1 cellular context compared by ENCODE assay signal in genomic region chr2:234691968-234692955, GRCh38.
TF ChIP-seq lines count a peak whose summit lies in the region.

No MANE protein-coding gene starts in this region.

TF ChIP-seq in HepG2, 621 proteins besides CTCF, POLR2A, EP300 and RAD21 (continued from another document and continues in another):
- TF ChIP-seq PRDM4 (CRISPR knock-in tag; IDR thresholded peaks at IDR 0.05; ENCODE audit: borderline replicate concordance): no peak
- TF ChIP-seq ZNF790 (CRISPR knock-in tag; IDR thresholded peaks at IDR 0.05; ENCODE audit: borderline replicate concordance): no peak
- TF ChIP-seq TRAFD1 (CRISPR knock-in tag; IDR thresholded peaks at IDR 0.05; ENCODE audit: borderline replicate concordance): no peak
- TF ChIP-seq, protein P1, sequence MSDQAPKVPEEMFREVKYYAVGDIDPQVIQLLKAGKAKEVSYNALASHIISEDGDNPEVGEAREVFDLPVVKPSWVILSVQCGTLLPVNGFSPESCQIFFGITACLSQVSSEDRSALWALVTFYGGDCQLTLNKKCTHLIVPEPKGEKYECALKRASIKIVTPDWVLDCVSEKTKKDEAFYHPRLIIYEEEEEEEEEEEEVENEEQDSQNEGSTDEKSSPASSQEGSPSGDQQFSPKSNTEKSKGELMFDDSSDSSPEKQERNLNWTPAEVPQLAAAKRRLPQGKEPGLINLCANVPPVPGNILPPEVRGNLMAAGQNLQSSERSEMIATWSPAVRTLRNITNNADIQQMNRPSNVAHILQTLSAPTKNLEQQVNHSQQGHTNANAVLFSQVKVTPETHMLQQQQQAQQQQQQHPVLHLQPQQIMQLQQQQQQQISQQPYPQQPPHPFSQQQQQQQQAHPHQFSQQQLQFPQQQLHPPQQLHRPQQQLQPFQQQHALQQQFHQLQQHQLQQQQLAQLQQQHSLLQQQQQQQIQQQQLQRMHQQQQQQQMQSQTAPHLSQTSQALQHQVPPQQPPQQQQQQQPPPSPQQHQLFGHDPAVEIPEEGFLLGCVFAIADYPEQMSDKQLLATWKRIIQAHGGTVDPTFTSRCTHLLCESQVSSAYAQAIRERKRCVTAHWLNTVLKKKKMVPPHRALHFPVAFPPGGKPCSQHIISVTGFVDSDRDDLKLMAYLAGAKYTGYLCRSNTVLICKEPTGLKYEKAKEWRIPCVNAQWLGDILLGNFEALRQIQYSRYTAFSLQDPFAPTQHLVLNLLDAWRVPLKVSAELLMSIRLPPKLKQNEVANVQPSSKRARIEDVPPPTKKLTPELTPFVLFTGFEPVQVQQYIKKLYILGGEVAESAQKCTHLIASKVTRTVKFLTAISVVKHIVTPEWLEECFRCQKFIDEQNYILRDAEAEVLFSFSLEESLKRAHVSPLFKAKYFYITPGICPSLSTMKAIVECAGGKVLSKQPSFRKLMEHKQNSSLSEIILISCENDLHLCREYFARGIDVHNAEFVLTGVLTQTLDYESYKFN (CRISPR knock-in tag; conservative IDR thresholded peaks at IDR 0.05): peak; percentile 81
- TF ChIP-seq, protein P2, sequence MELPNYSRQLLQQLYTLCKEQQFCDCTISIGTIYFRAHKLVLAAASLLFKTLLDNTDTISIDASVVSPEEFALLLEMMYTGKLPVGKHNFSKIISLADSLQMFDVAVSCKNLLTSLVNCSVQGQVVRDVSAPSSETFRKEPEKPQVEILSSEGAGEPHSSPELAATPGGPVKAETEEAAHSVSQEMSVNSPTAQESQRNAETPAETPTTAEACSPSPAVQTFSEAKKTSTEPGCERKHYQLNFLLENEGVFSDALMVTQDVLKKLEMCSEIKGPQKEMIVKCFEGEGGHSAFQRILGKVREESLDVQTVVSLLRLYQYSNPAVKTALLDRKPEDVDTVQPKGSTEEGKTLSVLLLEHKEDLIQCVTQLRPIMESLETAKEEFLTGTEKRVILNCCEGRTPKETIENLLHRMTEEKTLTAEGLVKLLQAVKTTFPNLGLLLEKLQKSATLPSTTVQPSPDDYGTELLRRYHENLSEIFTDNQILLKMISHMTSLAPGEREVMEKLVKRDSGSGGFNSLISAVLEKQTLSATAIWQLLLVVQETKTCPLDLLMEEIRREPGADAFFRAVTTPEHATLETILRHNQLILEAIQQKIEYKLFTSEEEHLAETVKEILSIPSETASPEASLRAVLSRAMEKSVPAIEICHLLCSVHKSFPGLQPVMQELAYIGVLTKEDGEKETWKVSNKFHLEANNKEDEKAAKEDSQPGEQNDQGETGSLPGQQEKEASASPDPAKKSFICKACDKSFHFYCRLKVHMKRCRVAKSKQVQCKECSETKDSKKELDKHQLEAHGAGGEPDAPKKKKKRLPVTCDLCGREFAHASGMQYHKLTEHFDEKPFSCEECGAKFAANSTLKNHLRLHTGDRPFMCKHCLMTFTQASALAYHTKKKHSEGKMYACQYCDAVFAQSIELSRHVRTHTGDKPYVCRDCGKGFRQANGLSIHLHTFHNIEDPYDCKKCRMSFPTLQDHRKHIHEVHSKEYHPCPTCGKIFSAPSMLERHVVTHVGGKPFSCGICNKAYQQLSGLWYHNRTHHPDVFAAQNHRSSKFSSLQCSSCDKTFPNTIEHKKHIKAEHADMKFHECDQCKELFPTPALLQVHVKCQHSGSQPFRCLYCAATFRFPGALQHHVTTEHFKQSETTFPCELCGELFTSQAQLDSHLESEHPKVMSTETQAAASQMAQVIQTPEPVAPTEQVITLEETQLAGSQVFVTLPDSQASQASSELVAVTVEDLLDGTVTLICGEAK (IDR thresholded peaks at IDR 0.05): no peak
- TF ChIP-seq, protein P2 (CRISPR knock-in tag; IDR thresholded peaks at IDR 0.05): 0 out of 2 replicates have a peak, but pooled peaks have one; percentile 30
- TF ChIP-seq FOXK2 (IDR thresholded peaks at IDR 0.05): no peak
- no peak for TF ChIP-seq NRL (CRISPR knock-in tag; IDR thresholded peaks at IDR 0.05; ENCODE audit: borderline replicate concordance)
- TF ChIP-seq, protein P3, sequence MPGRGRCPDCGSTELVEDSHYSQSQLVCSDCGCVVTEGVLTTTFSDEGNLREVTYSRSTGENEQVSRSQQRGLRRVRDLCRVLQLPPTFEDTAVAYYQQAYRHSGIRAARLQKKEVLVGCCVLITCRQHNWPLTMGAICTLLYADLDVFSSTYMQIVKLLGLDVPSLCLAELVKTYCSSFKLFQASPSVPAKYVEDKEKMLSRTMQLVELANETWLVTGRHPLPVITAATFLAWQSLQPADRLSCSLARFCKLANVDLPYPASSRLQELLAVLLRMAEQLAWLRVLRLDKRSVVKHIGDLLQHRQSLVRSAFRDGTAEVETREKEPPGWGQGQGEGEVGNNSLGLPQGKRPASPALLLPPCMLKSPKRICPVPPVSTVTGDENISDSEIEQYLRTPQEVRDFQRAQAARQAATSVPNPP (CRISPR knock-in tag; IDR thresholded peaks at IDR 0.05): no peak
- TF ChIP-seq, protein P4, sequence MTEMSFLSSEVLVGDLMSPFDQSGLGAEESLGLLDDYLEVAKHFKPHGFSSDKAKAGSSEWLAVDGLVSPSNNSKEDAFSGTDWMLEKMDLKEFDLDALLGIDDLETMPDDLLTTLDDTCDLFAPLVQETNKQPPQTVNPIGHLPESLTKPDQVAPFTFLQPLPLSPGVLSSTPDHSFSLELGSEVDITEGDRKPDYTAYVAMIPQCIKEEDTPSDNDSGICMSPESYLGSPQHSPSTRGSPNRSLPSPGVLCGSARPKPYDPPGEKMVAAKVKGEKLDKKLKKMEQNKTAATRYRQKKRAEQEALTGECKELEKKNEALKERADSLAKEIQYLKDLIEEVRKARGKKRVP (CRISPR knock-in tag; IDR thresholded peaks at IDR 0.05): peak in 1 of 2 experiments; percentile 50; a peak in 1 of 4 replicates
- TF ChIP-seq, protein P5, sequence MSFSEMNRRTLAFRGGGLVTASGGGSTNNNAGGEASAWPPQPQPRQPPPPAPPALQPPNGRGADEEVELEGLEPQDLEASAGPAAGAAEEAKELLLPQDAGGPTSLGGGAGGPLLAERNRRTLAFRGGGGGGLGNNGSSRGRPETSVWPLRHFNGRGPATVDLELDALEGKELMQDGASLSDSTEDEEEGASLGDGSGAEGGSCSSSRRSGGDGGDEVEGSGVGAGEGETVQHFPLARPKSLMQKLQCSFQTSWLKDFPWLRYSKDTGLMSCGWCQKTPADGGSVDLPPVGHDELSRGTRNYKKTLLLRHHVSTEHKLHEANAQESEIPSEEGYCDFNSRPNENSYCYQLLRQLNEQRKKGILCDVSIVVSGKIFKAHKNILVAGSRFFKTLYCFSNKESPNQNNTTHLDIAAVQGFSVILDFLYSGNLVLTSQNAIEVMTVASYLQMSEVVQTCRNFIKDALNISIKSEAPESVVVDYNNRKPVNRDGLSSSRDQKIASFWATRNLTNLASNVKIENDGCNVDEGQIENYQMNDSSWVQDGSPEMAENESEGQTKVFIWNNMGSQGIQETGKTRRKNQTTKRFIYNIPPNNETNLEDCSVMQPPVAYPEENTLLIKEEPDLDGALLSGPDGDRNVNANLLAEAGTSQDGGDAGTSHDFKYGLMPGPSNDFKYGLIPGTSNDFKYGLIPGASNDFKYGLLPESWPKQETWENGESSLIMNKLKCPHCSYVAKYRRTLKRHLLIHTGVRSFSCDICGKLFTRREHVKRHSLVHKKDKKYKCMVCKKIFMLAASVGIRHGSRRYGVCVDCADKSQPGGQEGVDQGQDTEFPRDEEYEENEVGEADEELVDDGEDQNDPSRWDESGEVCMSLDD (CRISPR knock-in tag; IDR thresholded peaks at IDR 0.05; ENCODE audit: borderline replicate concordance): peak; percentile 98
- TF ChIP-seq ZNF615 (CRISPR knock-in tag; IDR thresholded peaks at IDR 0.05; ENCODE audit: borderline replicate concordance): no peak; the same call in 1 of the 2 replicates
- TF ChIP-seq ZFP1 (CRISPR knock-in tag; IDR thresholded peaks at IDR 0.05): no peak
- no peak for TF ChIP-seq GRHL1 (CRISPR knock-in tag; conservative IDR thresholded peaks at IDR 0.05)
- TF ChIP-seq ZNF460 (CRISPR knock-in tag; IDR thresholded peaks at IDR 0.05; ENCODE audit: borderline replicate concordance): no peak
- no peak for TF ChIP-seq ZNF841 (CRISPR knock-in tag; IDR thresholded peaks at IDR 0.05; ENCODE audit: borderline replicate concordance)
- no peak for TF ChIP-seq NCOA5 (CRISPR knock-in tag; IDR thresholded peaks at IDR 0.05)
- TF ChIP-seq ZNF569 (CRISPR knock-in tag; IDR thresholded peaks at IDR 0.05; ENCODE audit: borderline replicate concordance): no peak
- TF ChIP-seq NR2F2 (IDR thresholded peaks at IDR 0.05; ENCODE audit: borderline replicate concordance, low read depth): no peak
- TF ChIP-seq MLLT10 (CRISPR knock-in tag; IDR thresholded peaks at IDR 0.05): no peak
- no peak for TF ChIP-seq JUN (CRISPR knock-in tag; IDR thresholded peaks at IDR 0.05)
- TF ChIP-seq ZNF678 (CRISPR knock-in tag; IDR thresholded peaks at IDR 0.05): no peak
- peak; percentile 90 for TF ChIP-seq ISL2 (CRISPR knock-in tag; IDR thresholded peaks at IDR 0.05)
- no peak for TF ChIP-seq BORCS8-MEF2B (CRISPR knock-in tag; IDR thresholded peaks at IDR 0.05)
